In the genomic region with DNA sequence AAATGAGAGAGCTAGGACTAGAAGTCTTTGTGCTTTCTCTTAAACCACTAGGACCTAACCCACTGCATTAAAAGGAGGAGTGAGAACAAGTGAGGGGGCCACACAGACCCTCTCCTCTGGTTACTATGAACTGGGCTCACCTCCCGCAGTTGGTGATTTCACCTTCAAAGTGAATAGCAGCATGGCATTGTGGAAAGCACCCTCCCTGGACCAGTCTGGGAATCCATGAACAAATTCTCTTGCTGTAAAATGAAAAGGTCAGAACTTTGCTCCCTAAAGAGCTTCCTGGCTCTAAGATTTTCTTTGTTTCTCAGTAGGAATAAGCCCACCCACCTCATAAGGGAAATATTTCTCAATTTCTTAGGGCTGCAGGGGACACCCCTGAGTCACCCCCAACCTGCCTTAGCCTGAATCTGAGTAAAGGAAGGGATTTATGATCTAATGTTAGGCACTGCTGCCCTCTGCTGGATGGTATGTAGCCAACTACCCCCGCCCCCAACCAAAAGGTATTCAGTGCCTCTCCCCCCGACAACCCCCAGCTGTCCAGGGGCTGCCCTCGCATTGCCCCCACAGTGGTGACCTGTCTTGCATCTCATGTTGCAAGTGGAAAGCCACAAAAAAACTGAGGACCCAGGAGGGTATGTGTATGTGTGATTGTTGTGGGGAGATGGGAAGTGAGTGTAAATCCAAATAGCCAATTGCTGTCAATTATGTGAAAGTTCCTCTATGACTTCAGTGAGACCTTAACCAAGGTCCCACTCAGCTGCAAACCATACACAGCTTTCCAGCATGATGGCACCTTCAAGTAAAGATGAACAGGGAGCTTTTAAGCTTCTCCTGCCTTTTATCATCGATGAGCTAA, we compare ENCODE assay signal across 8 cellular contexts.
DNase-seq lines count a peak whose midpoint lies in the region; ATAC-seq and TF ChIP-seq lines count a peak whose summit lies in the region.

No MANE protein-coding gene starts in this region.

- intact Hi-C loops in mucosa of descending colon (cut with DNase I, micrococcal nuclease) (loop anchor here in 1 of 2 donors (5.0 kb wide), 1 partner anchor 107 kb away; no protein-coding TSS in a partner anchor), testis (cut with DNase I; ENCODE audit: low total_unique reads) (no loop called here)

- H3K27ac Mint-ChIP-seq in endothelial cell (ENCODE audit: unreplicated experiment) = no peak overlapping the region

- no peaks in the 10 kb centered on the region for H3K27me3 Mint-ChIP-seq in endothelial cell (ENCODE audit: unreplicated experiment)

- H3K27me3 ChIP-seq in testis = no peaks in the 10 kb centered on the region

- TF ChIP-seq POLR2A in testis (IDR thresholded peaks at IDR 0.05) = no peak

- H3K4me1 Mint-ChIP-seq in endothelial cell (ENCODE audit: unreplicated experiment) = no peaks in the 10 kb centered on the region

- DNase-seq in GM04504 (ENCODE audit: low read depth) (peak; percentile 7), NCI-H2196 (lab: John Stamatoyannopoulos, UW; ENCODE audit: unreplicated experiment) (peak; percentile 37), endothelial cell (ENCODE audit: low spot score) (peak; percentile 66), mucosa of descending colon (peak in 2 of 3 donors; percentile 44 to 75), testis (peak; percentile 75), amniotic stem cell (lab: John Stamatoyannopoulos, UW) (no peak)
- peak; percentile 8 for DNase-seq in activated CD4-positive, alpha-beta T cell treated with anti-CD3 and anti-CD28 coated beads, Interleukin-2, amount 50 U/mL, for 1 hour

- no peaks in the 10 kb centered on the region for H3K9me3 Mint-ChIP-seq in endothelial cell (ENCODE audit: unreplicated experiment)

- H3K36me3 Mint-ChIP-seq in endothelial cell (ENCODE audit: low read depth, unreplicated experiment) = no peaks in the 10 kb centered on the region

- no peak overlapping the region for H3K27ac ChIP-seq in testis

- no peak overlapping the region for H3K4me3 ChIP-seq in mucosa of descending colon
- no peak overlapping the region for H3K4me3 ChIP-seq in testis

- 28 to 48% methylated on average over 5 of the region's 5 CpGs for WGBS in testis, 2 donors

- TF ChIP-seq CTCF in endothelial cell (IDR thresholded peaks at IDR 0.05; ENCODE audit: unreplicated experiment) (peak; percentile 85), mucosa of descending colon (IDR thresholded peaks at IDR 0.05) (no peak), testis (IDR thresholded peaks at IDR 0.05) (peak; percentile 56 to 76 (median 70))

- H3K36me3 ChIP-seq in mucosa of descending colon (ENCODE audit: low read depth) = no peaks in the 10 kb centered on the region
- H3K36me3 ChIP-seq in testis (ENCODE audit: low read depth, missing control alignments) = no peaks in the 10 kb centered on the region

- ATAC-seq in HG02798 (IDR thresholded peaks at IDR 0.05; ENCODE audit: poor library complexity, unreplicated experiment) = peak; percentile 58
- ATAC-seq in mucosa of descending colon = peak; percentile 76

- H3K4me1 ChIP-seq in mucosa of descending colon (ENCODE audit: low read depth) (no peaks in the 10 kb centered on the region), testis (no peaks in the 10 kb centered on the region)

- no peaks in the 10 kb centered on the region for H3K9me3 ChIP-seq in mucosa of descending colon
- no peaks in the 10 kb centered on the region for H3K9me3 ChIP-seq in testis

- no peak overlapping the region for H3K4me3 Mint-ChIP-seq in endothelial cell (ENCODE audit: unreplicated experiment)
